ENCODE assay signal across 9 cellular contexts in genomic region chr1:91650764-91651163, GRCh38.
DNase-seq lines count a peak whose midpoint lies in the region; ATAC-seq and TF ChIP-seq lines count a peak whose summit lies in the region.
"Had no signal": no experiment of that assay in that cellular context is flagged by ENCODE, and none has a peak within 500 bp of the region (broad histone marks: within the 10 kb centered on the region; RNA-seq: fewer than 3 reads in every experiment).

No MANE protein-coding gene starts in this region.

- dilution Hi-C loops in mammary epithelial cell (cut with HindIII; ENCODE audit: low sequenced_read_pairs): no loop called here

- peaks cover 3% of the 10 kb centered on the region for H3K27me3 ChIP-seq in mammary epithelial cell (ENCODE audit: insufficient read depth, low read length)
- no peaks in the 10 kb centered on the region for H3K27me3 ChIP-seq in thoracic aorta (replicated peaks; ENCODE audit: insufficient read depth)
- no peaks in the 10 kb centered on the region for H3K27me3 ChIP-seq in CD4-positive, alpha-beta T cell (ENCODE audit: control insufficient read depth, insufficient read depth, low read length)
- no peaks in the 10 kb centered on the region for H3K27me3 ChIP-seq in Karpas-422 (ENCODE audit: low read length)

- no peak overlapping the region for H3K4me3 ChIP-seq in mammary epithelial cell (replicated peaks in 1 of 3; ENCODE audit: insufficient read depth in 1 of 3, low read depth in 2 of 3, low read length in 3 of 3)
- H3K4me3 ChIP-seq in thoracic aorta: no peak overlapping the region
- H3K4me3 ChIP-seq in Karpas-422 (ENCODE audit: low read length): no peak overlapping the region

- H3K36me3 Mint-ChIP-seq in CD4-positive, alpha-beta T cell (ENCODE audit: low read depth): no peaks in the 10 kb centered on the region
- H3K36me3 Mint-ChIP-seq: WTC11 had no signal

- ATAC-seq in thoracic aorta (ENCODE audit: insufficient number of reproducible peaks, low FRiP score, low read depth): peak; percentile 98
- no peak for ATAC-seq in CD4-positive, alpha-beta T cell (ENCODE audit: poor library complexity)

- no peak overlapping the region for H3K27ac Mint-ChIP-seq in CD4-positive, alpha-beta T cell
- H3K27ac Mint-ChIP-seq: WTC11 had no signal

- peaks cover 6% of the 10 kb centered on the region for H3K4me1 ChIP-seq in mammary epithelial cell (ENCODE audit: insufficient read depth, low read length)
- peaks cover 3 to 25% of the 10 kb centered on the region in 2 donors for H3K4me1 ChIP-seq in thoracic aorta (ENCODE audit: control insufficient read depth in 1 of 2, low read depth in 2 of 2)
- H3K4me1 ChIP-seq in Karpas-422 (ENCODE audit: low read length): no peaks in the 10 kb centered on the region

- H3K4me2 ChIP-seq in mammary epithelial cell (ENCODE audit: insufficient read depth, low read depth, low read length) (no peak overlapping the region), Karpas-422 (ENCODE audit: low read depth, low read length, poor library complexity, severe bottlenecking) (no peak overlapping the region)

- H3K79me2 ChIP-seq in mammary epithelial cell (ENCODE audit: insufficient read depth, low read length): no peaks in the 10 kb centered on the region
- H3K79me2 ChIP-seq in Karpas-422 (ENCODE audit: low read length): no peaks in the 10 kb centered on the region

- in situ Hi-C loops in mammary epithelial cell (cut with MboI; ENCODE audit: low sequenced_read_pairs in 2 of 2): no loop called here

- no peaks in the 10 kb centered on the region for H4K20me1 ChIP-seq in mammary epithelial cell (ENCODE audit: insufficient read depth, low read length)
- no peaks in the 10 kb centered on the region for H4K20me1 ChIP-seq in Karpas-422 (ENCODE audit: insufficient read depth, low read depth, low read length)

- peak; percentile 95 for DNase-seq in HT1080 (ENCODE audit: low read depth)
- DNase-seq in mammary epithelial cell: peak; percentile 90
- peak; percentile 46 for DNase-seq in left kidney (ENCODE audit: low read depth, low spot score)
- peak; percentile 68 for DNase-seq in thoracic aorta (ENCODE audit: low spot score)
- DNase-seq in CD4-positive, alpha-beta T cell: no peak
- no peak for DNase-seq in NCI-H774 (lab: John Stamatoyannopoulos, UW)
- DNase-seq in NCI-H2227 (lab: John Stamatoyannopoulos, UW; ENCODE audit: unreplicated experiment): no peak
- DNase-seq in Karpas-422: no peak

- H3K9me3 ChIP-seq in mammary epithelial cell (replicated peaks; ENCODE audit: insufficient read depth, low read length) (no peaks in the 10 kb centered on the region), thoracic aorta (no peaks in the 10 kb centered on the region), Karpas-422 (ENCODE audit: low read length) (no peaks in the 10 kb centered on the region)
- H3K9me3 ChIP-seq in CD4-positive, alpha-beta T cell (ENCODE audit: control insufficient read depth, low read length): no peaks in the 10 kb centered on the region

- peaks cover 32% of the 10 kb centered on the region for H3K4me1 Mint-ChIP-seq in CD4-positive, alpha-beta T cell (ENCODE audit: low read depth)

- no peaks in the 10 kb centered on the region for H3K9me3 Mint-ChIP-seq in CD4-positive, alpha-beta T cell

- TF ChIP-seq CTCF in mammary epithelial cell (conservative IDR thresholded peaks at IDR 0.05 in 1 of 2, IDR thresholded peaks at IDR 0.05 in 1 of 2; ENCODE audit: extremely low read depth in 1 of 2, insufficient read depth in 1 of 2, low read depth in 1 of 2, low read length in 2 of 2) (no peak), thoracic aorta (IDR thresholded peaks at IDR 0.05) (no peak)
- no peak for TF ChIP-seq CTCF in CD4-positive, alpha-beta T cell (IDR thresholded peaks at IDR 0.05)

- H3K27me3 Mint-ChIP-seq in CD4-positive, alpha-beta T cell: no peaks in the 10 kb centered on the region

- no TSS peak for BruUV-seq in mammary epithelial cell (replicated peaks; lab: Mats Ljungman, UMichigan)

- H2AFZ ChIP-seq in mammary epithelial cell (ENCODE audit: low read depth, low read length): no peak overlapping the region
- H2AFZ ChIP-seq in Karpas-422 (ENCODE audit: low read length): no peak overlapping the region

- CTCF ChIA-PET in mammary epithelial cell (lab: Charles Lee; ENCODE audit: low non-redundant PET): no interaction called here
- CTCF ChIA-PET in CD4-positive, alpha-beta T cell (lab: Charles Lee): no interaction called here

- POLR2A ChIA-PET in CD4-positive, alpha-beta T cell (lab: Charles Lee): no interaction called here

- H3K4me3 Mint-ChIP-seq in CD4-positive, alpha-beta T cell: no peak overlapping the region
- H3K4me3 Mint-ChIP-seq: WTC11 had no signal

- no peaks in the 10 kb centered on the region for H3K9me2 ChIP-seq in Karpas-422 (replicated peaks; ENCODE audit: insufficient read depth, low read length)

- 50% methylated on average over 1 of the region's 1 CpG for WGBS in mammary epithelial cell (ENCODE audit: low coverage, missing lambda C conversion rate)

- no peaks in the 10 kb centered on the region for H3K36me3 ChIP-seq in mammary epithelial cell (ENCODE audit: insufficient read depth, low read length)
- H3K36me3 ChIP-seq in thoracic aorta: no peaks in the 10 kb centered on the region
- no peaks in the 10 kb centered on the region for H3K36me3 ChIP-seq in Karpas-422 (ENCODE audit: insufficient read depth, low read length)

- no peak overlapping the region for H3K9ac ChIP-seq in mammary epithelial cell (ENCODE audit: insufficient read depth, low read length)
- no peak overlapping the region for H3K9ac ChIP-seq in Karpas-422 (ENCODE audit: low read length)

- no peak overlapping the region for H3K27ac ChIP-seq in mammary epithelial cell (ENCODE audit: insufficient read depth, low read depth, low read length)
- H3K27ac ChIP-seq in thoracic aorta: peak overlapping the region; percentile 49 to 69
- H3K27ac ChIP-seq in CD4-positive, alpha-beta T cell (ENCODE audit: low read depth, low read length): no peak overlapping the region
- no peak overlapping the region for H3K27ac ChIP-seq in Karpas-422 (ENCODE audit: low read length)

- intact Hi-C loops in mammary epithelial cell (cut with micrococcal nuclease): no loop called here
- intact Hi-C loops in CD4-positive, alpha-beta T cell (cut with DNase I, micrococcal nuclease): no loop called here

Comparison
In these comparisons a context has a peak if more than half of its experiments do, and no peak if none do; other contexts are left out.
1. DNase-seq: peak in HT1080 (single experiment), mammary epithelial cell (single experiment), left kidney (single experiment) and thoracic aorta (single experiment); none in CD4-positive, alpha-beta T cell (0 of 10), NCI-H774 (single experiment), NCI-H2227 (single experiment) and Karpas-422 (single experiment).
2. H3K27ac ChIP-seq: peak in thoracic aorta (2 of 2); none in mammary epithelial cell (single experiment), CD4-positive, alpha-beta T cell (single experiment) and Karpas-422 (single experiment).